Comparison of ENCODE assay signal across 2 cellular contexts in the genomic region with DNA sequence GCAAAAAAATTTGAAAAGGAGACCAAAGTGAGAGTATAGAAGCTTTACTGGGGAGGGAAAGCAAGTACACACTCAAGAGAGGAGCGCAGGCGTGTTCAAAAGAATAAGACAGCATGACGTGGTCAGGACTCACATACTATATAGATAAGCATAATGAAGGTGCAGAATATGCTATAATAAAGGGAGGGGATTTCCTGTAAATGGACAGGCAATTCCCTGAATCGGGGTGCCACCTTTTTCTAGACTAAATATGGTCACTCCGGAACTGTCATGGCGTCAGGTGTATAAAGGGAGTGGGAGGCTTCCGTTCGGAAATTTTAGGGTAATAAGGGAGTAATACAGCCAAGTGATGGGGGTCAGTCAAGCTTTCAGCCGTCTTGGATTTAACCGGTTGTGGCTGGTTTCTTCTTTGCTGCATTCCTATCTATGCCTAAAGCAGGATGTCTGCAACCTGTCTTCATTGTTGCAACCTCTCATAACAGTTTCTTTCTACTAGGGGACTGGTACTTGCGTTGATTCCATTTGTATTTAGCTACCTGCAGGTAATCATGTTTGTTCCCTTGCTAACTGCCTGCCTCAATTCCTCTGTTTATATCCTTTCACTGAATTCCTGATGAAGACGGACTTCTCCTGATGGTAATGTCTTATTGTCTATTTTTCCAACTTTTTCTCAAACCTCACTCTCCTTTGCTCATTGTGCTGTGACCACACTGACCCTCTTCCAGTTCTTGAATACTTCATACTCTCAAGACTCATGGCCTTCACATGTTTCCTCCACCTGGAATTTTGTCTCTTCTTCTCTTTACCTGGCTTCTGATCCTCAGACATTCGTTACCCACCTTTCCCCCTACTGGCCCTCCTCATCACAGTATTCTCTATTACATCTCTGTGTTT.
TF ChIP-seq lines count a peak whose summit lies in the region.

No MANE protein-coding gene starts in this region.

TF ChIP-seq in HepG2, 621 proteins besides CTCF, POLR2A, EP300 and RAD21:
- TF ChIP-seq, protein P1, sequence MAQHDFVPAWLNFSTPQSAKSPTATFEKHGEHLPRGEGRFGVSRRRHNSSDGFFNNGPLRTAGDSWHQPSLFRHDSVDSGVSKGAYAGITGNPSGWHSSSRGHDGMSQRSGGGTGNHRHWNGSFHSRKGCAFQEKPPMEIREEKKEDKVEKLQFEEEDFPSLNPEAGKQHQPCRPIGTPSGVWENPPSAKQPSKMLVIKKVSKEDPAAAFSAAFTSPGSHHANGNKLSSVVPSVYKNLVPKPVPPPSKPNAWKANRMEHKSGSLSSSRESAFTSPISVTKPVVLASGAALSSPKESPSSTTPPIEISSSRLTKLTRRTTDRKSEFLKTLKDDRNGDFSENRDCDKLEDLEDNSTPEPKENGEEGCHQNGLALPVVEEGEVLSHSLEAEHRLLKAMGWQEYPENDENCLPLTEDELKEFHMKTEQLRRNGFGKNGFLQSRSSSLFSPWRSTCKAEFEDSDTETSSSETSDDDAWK (CRISPR knock-in tag; IDR thresholded peaks at IDR 0.05), result no peak
- TF ChIP-seq, protein P2, sequence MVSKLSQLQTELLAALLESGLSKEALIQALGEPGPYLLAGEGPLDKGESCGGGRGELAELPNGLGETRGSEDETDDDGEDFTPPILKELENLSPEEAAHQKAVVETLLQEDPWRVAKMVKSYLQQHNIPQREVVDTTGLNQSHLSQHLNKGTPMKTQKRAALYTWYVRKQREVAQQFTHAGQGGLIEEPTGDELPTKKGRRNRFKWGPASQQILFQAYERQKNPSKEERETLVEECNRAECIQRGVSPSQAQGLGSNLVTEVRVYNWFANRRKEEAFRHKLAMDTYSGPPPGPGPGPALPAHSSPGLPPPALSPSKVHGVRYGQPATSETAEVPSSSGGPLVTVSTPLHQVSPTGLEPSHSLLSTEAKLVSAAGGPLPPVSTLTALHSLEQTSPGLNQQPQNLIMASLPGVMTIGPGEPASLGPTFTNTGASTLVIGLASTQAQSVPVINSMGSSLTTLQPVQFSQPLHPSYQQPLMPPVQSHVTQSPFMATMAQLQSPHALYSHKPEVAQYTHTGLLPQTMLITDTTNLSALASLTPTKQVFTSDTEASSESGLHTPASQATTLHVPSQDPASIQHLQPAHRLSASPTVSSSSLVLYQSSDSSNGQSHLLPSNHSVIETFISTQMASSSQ (IDR thresholded peaks at IDR 0.05; ENCODE audit: low read depth), result no peak
- TF ChIP-seq, protein P2 (CRISPR knock-in tag; IDR thresholded peaks at IDR 0.05; ENCODE audit: borderline replicate concordance), result no peak
- TF ChIP-seq TCF12 (IDR thresholded peaks at IDR 0.05) (no peak), TCF12 (CRISPR knock-in tag; IDR thresholded peaks at IDR 0.05) (no peak), SRF (IDR thresholded peaks at IDR 0.05; ENCODE audit: low read depth, low read length) (peak; percentile 35; the same call in 1 of the 2 replicates)

TF ChIP-seq in WTC11, 78 proteins besides CTCF, POLR2A, EP300 and RAD21:
- no peak for TF ChIP-seq CREM (CRISPR knock-in tag; IDR thresholded peaks at IDR 0.05)
- TF ChIP-seq PRRX2 (CRISPR knock-in tag; IDR thresholded peaks at IDR 0.05), result no peak
- TF ChIP-seq, protein P3, sequence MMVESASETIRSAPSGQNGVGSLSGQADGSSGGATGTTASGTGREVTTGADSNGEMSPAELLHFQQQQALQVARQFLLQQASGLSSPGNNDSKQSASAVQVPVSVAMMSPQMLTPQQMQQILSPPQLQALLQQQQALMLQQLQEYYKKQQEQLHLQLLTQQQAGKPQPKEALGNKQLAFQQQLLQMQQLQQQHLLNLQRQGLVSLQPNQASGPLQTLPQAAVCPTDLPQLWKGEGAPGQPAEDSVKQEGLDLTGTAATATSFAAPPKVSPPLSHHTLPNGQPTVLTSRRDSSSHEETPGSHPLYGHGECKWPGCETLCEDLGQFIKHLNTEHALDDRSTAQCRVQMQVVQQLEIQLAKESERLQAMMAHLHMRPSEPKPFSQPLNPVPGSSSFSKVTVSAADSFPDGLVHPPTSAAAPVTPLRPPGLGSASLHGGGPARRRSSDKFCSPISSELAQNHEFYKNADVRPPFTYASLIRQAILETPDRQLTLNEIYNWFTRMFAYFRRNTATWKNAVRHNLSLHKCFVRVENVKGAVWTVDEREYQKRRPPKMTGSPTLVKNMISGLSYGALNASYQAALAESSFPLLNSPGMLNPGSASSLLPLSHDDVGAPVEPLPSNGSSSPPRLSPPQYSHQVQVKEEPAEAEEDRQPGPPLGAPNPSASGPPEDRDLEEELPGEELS (CRISPR knock-in tag; IDR thresholded peaks at IDR 0.05), result no peak
- TF ChIP-seq SMAD4 (CRISPR knock-in tag; IDR thresholded peaks at IDR 0.05), result no peak
- TF ChIP-seq, protein P4, sequence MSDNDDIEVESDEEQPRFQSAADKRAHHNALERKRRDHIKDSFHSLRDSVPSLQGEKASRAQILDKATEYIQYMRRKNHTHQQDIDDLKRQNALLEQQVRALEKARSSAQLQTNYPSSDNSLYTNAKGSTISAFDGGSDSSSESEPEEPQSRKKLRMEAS (CRISPR knock-in tag; IDR thresholded peaks at IDR 0.05), result no peak
- TF ChIP-seq IRF2 (CRISPR knock-in tag; IDR thresholded peaks at IDR 0.05; ENCODE audit: borderline replicate concordance, low read depth), result no peak
- TF ChIP-seq, protein P5, sequence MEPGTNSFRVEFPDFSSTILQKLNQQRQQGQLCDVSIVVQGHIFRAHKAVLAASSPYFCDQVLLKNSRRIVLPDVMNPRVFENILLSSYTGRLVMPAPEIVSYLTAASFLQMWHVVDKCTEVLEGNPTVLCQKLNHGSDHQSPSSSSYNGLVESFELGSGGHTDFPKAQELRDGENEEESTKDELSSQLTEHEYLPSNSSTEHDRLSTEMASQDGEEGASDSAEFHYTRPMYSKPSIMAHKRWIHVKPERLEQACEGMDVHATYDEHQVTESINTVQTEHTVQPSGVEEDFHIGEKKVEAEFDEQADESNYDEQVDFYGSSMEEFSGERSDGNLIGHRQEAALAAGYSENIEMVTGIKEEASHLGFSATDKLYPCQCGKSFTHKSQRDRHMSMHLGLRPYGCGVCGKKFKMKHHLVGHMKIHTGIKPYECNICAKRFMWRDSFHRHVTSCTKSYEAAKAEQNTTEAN (CRISPR knock-in tag; IDR thresholded peaks at IDR 0.05), result no peak
- TF ChIP-seq ZNF671 (CRISPR knock-in tag; IDR thresholded peaks at IDR 0.05), result no peak
- TF ChIP-seq, protein P6, sequence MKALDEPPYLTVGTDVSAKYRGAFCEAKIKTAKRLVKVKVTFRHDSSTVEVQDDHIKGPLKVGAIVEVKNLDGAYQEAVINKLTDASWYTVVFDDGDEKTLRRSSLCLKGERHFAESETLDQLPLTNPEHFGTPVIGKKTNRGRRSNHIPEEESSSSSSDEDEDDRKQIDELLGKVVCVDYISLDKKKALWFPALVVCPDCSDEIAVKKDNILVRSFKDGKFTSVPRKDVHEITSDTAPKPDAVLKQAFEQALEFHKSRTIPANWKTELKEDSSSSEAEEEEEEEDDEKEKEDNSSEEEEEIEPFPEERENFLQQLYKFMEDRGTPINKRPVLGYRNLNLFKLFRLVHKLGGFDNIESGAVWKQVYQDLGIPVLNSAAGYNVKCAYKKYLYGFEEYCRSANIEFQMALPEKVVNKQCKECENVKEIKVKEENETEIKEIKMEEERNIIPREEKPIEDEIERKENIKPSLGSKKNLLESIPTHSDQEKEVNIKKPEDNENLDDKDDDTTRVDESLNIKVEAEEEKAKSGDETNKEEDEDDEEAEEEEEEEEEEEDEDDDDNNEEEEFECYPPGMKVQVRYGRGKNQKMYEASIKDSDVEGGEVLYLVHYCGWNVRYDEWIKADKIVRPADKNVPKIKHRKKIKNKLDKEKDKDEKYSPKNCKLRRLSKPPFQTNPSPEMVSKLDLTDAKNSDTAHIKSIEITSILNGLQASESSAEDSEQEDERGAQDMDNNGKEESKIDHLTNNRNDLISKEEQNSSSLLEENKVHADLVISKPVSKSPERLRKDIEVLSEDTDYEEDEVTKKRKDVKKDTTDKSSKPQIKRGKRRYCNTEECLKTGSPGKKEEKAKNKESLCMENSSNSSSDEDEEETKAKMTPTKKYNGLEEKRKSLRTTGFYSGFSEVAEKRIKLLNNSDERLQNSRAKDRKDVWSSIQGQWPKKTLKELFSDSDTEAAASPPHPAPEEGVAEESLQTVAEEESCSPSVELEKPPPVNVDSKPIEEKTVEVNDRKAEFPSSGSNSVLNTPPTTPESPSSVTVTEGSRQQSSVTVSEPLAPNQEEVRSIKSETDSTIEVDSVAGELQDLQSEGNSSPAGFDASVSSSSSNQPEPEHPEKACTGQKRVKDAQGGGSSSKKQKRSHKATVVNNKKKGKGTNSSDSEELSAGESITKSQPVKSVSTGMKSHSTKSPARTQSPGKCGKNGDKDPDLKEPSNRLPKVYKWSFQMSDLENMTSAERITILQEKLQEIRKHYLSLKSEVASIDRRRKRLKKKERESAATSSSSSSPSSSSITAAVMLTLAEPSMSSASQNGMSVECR (CRISPR knock-in tag; IDR thresholded peaks at IDR 0.05; ENCODE audit: borderline replicate concordance), result no peak
- TF ChIP-seq FOXP1 (CRISPR knock-in tag; IDR thresholded peaks at IDR 0.05; ENCODE audit: borderline replicate concordance), result no peak
